Comparison of ENCODE assay signal across 12 cellular contexts in the genomic region with DNA sequence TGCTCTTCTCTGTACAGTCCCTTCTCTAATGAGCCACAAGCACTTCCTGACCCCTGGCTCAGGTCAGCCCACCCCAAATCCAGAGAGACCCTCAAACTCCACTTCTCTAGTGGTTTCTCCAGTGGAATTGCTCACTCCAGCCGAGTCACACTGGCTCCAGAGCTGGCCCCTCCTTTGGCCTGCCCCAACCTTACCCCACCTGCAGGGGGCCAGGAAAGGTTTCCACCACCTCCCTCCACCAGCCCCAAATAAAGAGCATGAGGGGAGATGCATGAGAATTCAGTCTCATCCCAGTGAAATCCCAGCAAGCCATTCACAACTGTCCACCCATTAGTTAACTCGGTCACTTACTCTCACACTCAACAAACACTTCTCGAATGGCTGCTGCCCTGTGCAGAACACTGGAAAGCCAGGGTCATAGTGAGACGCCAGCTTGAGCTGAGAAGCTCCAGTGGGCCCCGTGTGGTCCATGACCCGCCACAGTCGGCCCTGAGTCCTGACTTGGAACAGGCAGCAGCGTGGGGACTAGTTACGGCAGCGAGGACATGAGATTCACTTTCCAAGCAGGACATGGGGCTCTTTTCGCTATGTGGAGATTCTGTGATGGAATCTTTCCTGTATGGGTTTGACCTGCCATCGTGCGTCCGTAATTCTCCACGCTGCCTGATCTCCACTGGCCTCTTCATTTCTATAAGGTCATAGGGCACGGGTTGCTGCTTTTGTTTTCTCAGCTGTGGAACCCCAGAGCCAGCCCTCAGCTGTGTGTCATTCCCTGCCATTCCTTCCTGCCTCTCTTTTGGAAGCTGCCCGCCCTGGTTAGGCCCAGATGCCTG. TPM values are rescaled to one million over a fixed set of nuclear protein-coding genes. Genes with fewer than 3 reads are reported as not detected.
A peak's percentile ranks its signal among the peaks of the same experiment; 100 is the strongest.
DNase-seq lines count a peak whose midpoint lies in the region; ATAC-seq and TF ChIP-seq lines count a peak whose summit lies in the region.
"Had no signal": no experiment of that assay in that cellular context is flagged by ENCODE, and none has a peak within 500 bp of the region (broad histone marks: within the 10 kb centered on the region; RNA-seq: fewer than 3 reads in every experiment).

No MANE protein-coding gene starts in this region.

- ATAC-seq in sciatic nerve (peak; percentile 82), GM21447 (IDR thresholded peaks at IDR 0.05; ENCODE audit: unreplicated experiment) (no peak), left lung (no peak)

- peaks cover 4% of the 10 kb centered on the region for H3K4me1 ChIP-seq in OCI-LY7 (ENCODE audit: insufficient read depth, low read length, poor library complexity, severe bottlenecking)
- no peaks in the 10 kb centered on the region for H3K4me1 ChIP-seq in left lung

- no peak overlapping the region for H3K4me2 ChIP-seq in OCI-LY7 (ENCODE audit: low read length)

- H3K27ac ChIP-seq in OCI-LY7 (ENCODE audit: low read depth, low read length, poor library complexity, severe bottlenecking) (no peak overlapping the region), left lung (no peak overlapping the region)

- peaks cover 0 to 51% of the 10 kb centered on the region in 2 donors for H3K27me3 ChIP-seq in left lung
- H3K27me3 ChIP-seq: dorsolateral prefrontal cortex had no signal

- CTCF ChIA-PET in OCI-LY7 (lab: Charles Lee; ENCODE audit: unreplicated experiment), result no interaction called here

- no peak overlapping the region for H2AFZ ChIP-seq in OCI-LY7 (ENCODE audit: low read length)

- H3K79me2 ChIP-seq in OCI-LY7 (ENCODE audit: insufficient read depth, low read depth, low read length), result no peaks in the 10 kb centered on the region

- H3K36me3 ChIP-seq in OCI-LY7 (ENCODE audit: insufficient read depth, low read length) (no peaks in the 10 kb centered on the region), left lung (no peaks in the 10 kb centered on the region)

- no peaks in the 10 kb centered on the region for H4K20me1 ChIP-seq in OCI-LY7 (ENCODE audit: insufficient read depth, low read length)

- H3K4me3 ChIP-seq in OCI-LY7 (ENCODE audit: low read depth, low read length, poor library complexity, severe bottlenecking) (no peak overlapping the region), left lung (no peak overlapping the region)
- H3K4me3 ChIP-seq: dorsolateral prefrontal cortex had no signal

- POLR2A ChIA-PET in OCI-LY7 (lab: Charles Lee), result no interaction called here

- no peaks in the 10 kb centered on the region for H3K9me2 ChIP-seq in OCI-LY7 (ENCODE audit: insufficient read depth, low read length)

- peak; percentile 48 for DNase-seq in DMS53 (lab: John Stamatoyannopoulos, UW)
- no peak for DNase-seq in DMS53 treated with DMSO at 0.1 percent for 48 hours (lab: John Stamatoyannopoulos, UW; ENCODE audit: unreplicated experiment)
- DNase-seq in OCI-LY7 (ENCODE audit: low spot score), result no peak
- peak; percentile 52 to 93 for DNase-seq in dermis microvascular lymphatic vessel endothelial cell (ENCODE audit: low read depth in 2 of 2)
- DNase-seq in sciatic nerve (ENCODE audit: low spot score), result no peak
- DNase-seq in stimulated activated CD4-positive, alpha-beta T cell treated with anti-CD3 and anti-CD28 coated beads, Interleukin-4, amount 100 ng/mL, for 24 hours, result no peak
- DNase-seq in left lung, result no peak
- DNase-seq: dorsolateral prefrontal cortex, naive B cell, NCI-H1105 had no signal

- H3K9me3 ChIP-seq in OCI-LY7 (ENCODE audit: low read length) (no peaks in the 10 kb centered on the region), left lung (no peaks in the 10 kb centered on the region)

- intact Hi-C loops in OCI-LY7 (cut with micrococcal nuclease; ENCODE audit: unreplicated experiment), result no loop called here
- intact Hi-C loops in sciatic nerve (cut with DNase I), result no loop called here
- intact Hi-C loops in left lung (cut with DNase I), result no loop called here

- TF ChIP-seq CTCF in OCI-LY7 (conservative IDR thresholded peaks at IDR 0.05; ENCODE audit: low read length) (peak; percentile 48), left lung (IDR thresholded peaks at IDR 0.05) (no peak)

- BruUV-seq in OCI-LY7 (replicated peaks; lab: Mats Ljungman, UMichigan), result no TSS peak

RNA-seq across cellular contexts. Expression of gene SLC6A12, which starts 44.2 kb away (rescaled TPM):
- total RNA-seq in OCI-LY7 (2014; rRNA removed; shearing (Covaris generic)), result not detected in 2 replicates
- total RNA-seq in OCI-LY7 (2022) (not detected in 2 replicates), dermis microvascular lymphatic vessel endothelial cell (0.13 TPM in 2 replicates), sciatic nerve (0.40 TPM), left lung (1 to 10 TPM; 3.4 to 4.7 TPM)
- total RNA-seq: NCI-H460 had no signal

Comparison
In these comparisons a context has a peak if more than half of its experiments do, and no peak if none do; other contexts are left out.
1. DNase-seq: peak in DMS53 (single experiment) and dermis microvascular lymphatic vessel endothelial cell (2 of 2); none in DMS53 treated with DMSO at 0.1 percent for 48 hours (single experiment), OCI-LY7 (single experiment), sciatic nerve (single experiment), stimulated activated CD4-positive, alpha-beta T cell treated with anti-CD3 and anti-CD28 coated beads, Interleukin-4, amount 100 ng/mL, for 24 hours (single experiment) and left lung (0 of 2).